Comparison of ENCODE assay signal across 1 cellular context in genomic region chr20:219290-220115, GRCh38.
TF ChIP-seq lines count a peak whose summit lies in the region.

No MANE protein-coding gene starts in this region.

TF ChIP-seq in GM23338, 12 proteins besides CTCF, POLR2A, EP300 and RAD21 (continued from another document):
- TF ChIP-seq ZNF462 (CRISPR knock-in tag; IDR thresholded peaks at IDR 0.05) (no peak), EZH2 (IDR thresholded peaks at IDR 0.05; ENCODE audit: low read depth, unreplicated experiment) (no peak), ZNF331 (CRISPR knock-in tag; IDR thresholded peaks at IDR 0.05; ENCODE audit: low read depth) (no peak)
